Comparison of ENCODE assay signal across 9 cellular contexts in genomic region chr6:32867559-32868256, GRCh38. TPM values are rescaled to one million over a fixed set of nuclear protein-coding genes. Genes with fewer than 3 reads are reported as not detected.
DNase-seq lines count a peak whose midpoint lies in the region; FAIRE-seq and TF ChIP-seq lines count a peak whose summit lies in the region.
"Had no signal": no experiment of that assay in that cellular context is flagged by ENCODE, and none has a peak within 500 bp of the region (broad histone marks: within the 10 kb centered on the region; RNA-seq: fewer than 3 reads in every experiment).

No MANE protein-coding gene starts in this region.

- H3K4me1 ChIP-seq in endothelial cell of umbilical vein (ENCODE audit: control insufficient read depth, extremely low read depth, insufficient read depth, low read length), result no peaks in the 10 kb centered on the region

- no peak for TF ChIP-seq POLR2A in endothelial cell of umbilical vein (IDR thresholded peaks at IDR 0.05; ENCODE audit: low read depth, low read length)

- no peaks in the 10 kb centered on the region for H3K27me3 Mint-ChIP-seq in activated naive CD4-positive, alpha-beta T cell treated with anti-CD3 and anti-CD28 coated beads, Interleukin-2, amount 50 U/mL, for 24 hours
- H3K27me3 Mint-ChIP-seq in glutamatergic neuron (ENCODE audit: unreplicated experiment), result no peaks in the 10 kb centered on the region

- peaks cover 28% of the 10 kb centered on the region for H3F3A ChIP-seq in SU-DHL-6 (ENCODE audit: insufficient read depth)

- no peaks in the 10 kb centered on the region for H3K9me2 ChIP-seq in SU-DHL-6 (replicated peaks; ENCODE audit: insufficient read depth, low read length)

- H3K27me3 ChIP-seq in SU-DHL-6 (ENCODE audit: low read length) (no peaks in the 10 kb centered on the region), endothelial cell of umbilical vein (ENCODE audit: control insufficient read depth in 2 of 2, insufficient read depth in 2 of 2, low read length in 2 of 2) (peaks cover 33 to 58% of the 10 kb centered on the region in 2 experiments)

- BruUV-seq in endothelial cell of umbilical vein (replicated peaks; lab: Mats Ljungman, UMichigan), result no TSS peak

- H3K4me3 Mint-ChIP-seq in activated naive CD4-positive, alpha-beta T cell treated with anti-CD3 and anti-CD28 coated beads, Interleukin-2, amount 50 U/mL, for 24 hours, result peak overlapping the region; percentile 30
- H3K4me3 Mint-ChIP-seq in glutamatergic neuron (ENCODE audit: unreplicated experiment), result no peak overlapping the region

- dilution Hi-C loops in endothelial cell of umbilical vein (cut with MboI; ENCODE audit: extremely low pct_ligation_motif_present, low sequenced_read_pairs), result no loop called here

- CTCF ChIA-PET in endothelial cell of umbilical vein (lab: Charles Lee), result interaction anchor here (0.5 to 6.1 kb wide), 82 partner anchors 11 to 916 kb away, joined by 3 to 397 read pairs (median 5); partner anchors contain the start of genes DXO, HLA-DMA, HLA-DPB1 and PSMB8

- no peak for FAIRE-seq in endothelial cell of umbilical vein (lab: Jason Lieb, UNC)
- FAIRE-seq: HTR-8/SVneo had no signal

- H3K9me3 ChIP-seq in SU-DHL-6 (ENCODE audit: insufficient read depth, low read length) (no peaks in the 10 kb centered on the region), endothelial cell of umbilical vein (replicated peaks; ENCODE audit: control insufficient read depth, insufficient read depth, low read length) (no peaks in the 10 kb centered on the region)

- no peaks in the 10 kb centered on the region for H3K9me1 ChIP-seq in endothelial cell of umbilical vein (replicated peaks; ENCODE audit: control insufficient read depth, extremely low read depth, insufficient read depth, low read length)

- peak overlapping the region; percentile 20 for H3K4me2 ChIP-seq in SU-DHL-6 (ENCODE audit: low read depth, low read length, poor library complexity, severe bottlenecking)
- H3K4me2 ChIP-seq in endothelial cell of umbilical vein (ENCODE audit: insufficient read depth, low read length), result no peak overlapping the region

- intact Hi-C loops in endothelial cell of umbilical vein (cut with micrococcal nuclease), result loop anchor here (1.0 to 10.0 kb wide), 7 partner anchors 29 to 453 kb away; partner anchors contain the start of gene TAP2

- H3K27ac ChIP-seq in SU-DHL-6 (ENCODE audit: low read depth, low read length), result peak overlapping the region; percentile 40
- H3K27ac ChIP-seq in endothelial cell of umbilical vein (ENCODE audit: insufficient read depth, low read depth, low read length), result no peak overlapping the region

- H3K79me2 ChIP-seq in SU-DHL-6 (ENCODE audit: insufficient read depth, low read length) (no peaks in the 10 kb centered on the region), endothelial cell of umbilical vein (ENCODE audit: control insufficient read depth, insufficient read depth, low read length) (no peaks in the 10 kb centered on the region)

- peak overlapping the region; percentile 80 for H2AFZ ChIP-seq in SU-DHL-6 (ENCODE audit: low read depth, low read length, severe bottlenecking)
- no peak overlapping the region for H2AFZ ChIP-seq in endothelial cell of umbilical vein (ENCODE audit: low read depth, low read length)

- H4K20me1 ChIP-seq in SU-DHL-6 (ENCODE audit: low read depth, low read length) (no peaks in the 10 kb centered on the region), endothelial cell of umbilical vein (replicated peaks; ENCODE audit: control insufficient read depth, extremely low read depth, insufficient read depth, low read length) (no peaks in the 10 kb centered on the region)

- H3K4me1 Mint-ChIP-seq in activated naive CD4-positive, alpha-beta T cell treated with anti-CD3 and anti-CD28 coated beads, Interleukin-2, amount 50 U/mL, for 24 hours, result peaks cover 40% of the 10 kb centered on the region
- no peaks in the 10 kb centered on the region for H3K4me1 Mint-ChIP-seq in glutamatergic neuron (ENCODE audit: low read depth, unreplicated experiment)

- no peaks in the 10 kb centered on the region for H3K36me3 Mint-ChIP-seq in activated naive CD4-positive, alpha-beta T cell treated with anti-CD3 and anti-CD28 coated beads, Interleukin-2, amount 50 U/mL, for 24 hours
- H3K36me3 Mint-ChIP-seq in glutamatergic neuron (ENCODE audit: unreplicated experiment), result no peaks in the 10 kb centered on the region

- H3K36me3 ChIP-seq in SU-DHL-6 (ENCODE audit: low read length), result no peaks in the 10 kb centered on the region
- no peaks in the 10 kb centered on the region for H3K36me3 ChIP-seq in endothelial cell of umbilical vein (ENCODE audit: control insufficient read depth in 2 of 2, extremely low read depth in 1 of 2, insufficient read depth in 2 of 2, low read length in 2 of 2)

- DNase-seq in activated naive CD4-positive, alpha-beta T cell treated with Interleukin-2 at 50 U/mL for 16 hours, result no peak
- DNase-seq in endothelial cell of umbilical vein (ENCODE audit: low read depth, low spot score) (no peak), NCI-H526 treated with DMSO at 0.1 percent for 48 hours (lab: John Stamatoyannopoulos, UW) (no peak), AML-193 (lab: John Stamatoyannopoulos, UW) (no peak), dedifferentiated amniotic fluid mesenchymal stem cell (ENCODE audit: extremely low spot score) (no peak), glutamatergic neuron (no peak)

- no peak overlapping the region for H3K4me3 ChIP-seq in SU-DHL-6 (ENCODE audit: insufficient read depth, low read length, poor library complexity, severe bottlenecking)
- H3K4me3 ChIP-seq in endothelial cell of umbilical vein (replicated peaks in 1 of 3; ENCODE audit: insufficient read depth in 1 of 3, low read depth in 1 of 3, low read length in 3 of 3), result no peak overlapping the region

- POLR2A ChIA-PET in endothelial cell of umbilical vein (lab: Charles Lee), result interaction anchor here (0.8 to 1.1 kb wide), 3 partner anchors 29 to 117 kb away, joined by 4 to 8 read pairs (median 4); partner anchors contain the start of gene TAP2

- no peak for TF ChIP-seq CTCF in SU-DHL-6 (IDR thresholded peaks at IDR 0.05; ENCODE audit: insufficient read depth, low read length, poor library complexity, severe bottlenecking)
- no peak for TF ChIP-seq CTCF in endothelial cell of umbilical vein (IDR thresholded peaks at IDR 0.05; ENCODE audit: extremely low read depth in 1 of 2, insufficient read depth in 1 of 2, low read depth in 1 of 2, low read length in 2 of 2)
- TF ChIP-seq CTCF in glutamatergic neuron (IDR thresholded peaks at IDR 0.05; ENCODE audit: partially characterized antibody, unreplicated experiment), result no peak

- peak overlapping the region; percentile 90 for H3K27ac Mint-ChIP-seq in activated naive CD4-positive, alpha-beta T cell treated with anti-CD3 and anti-CD28 coated beads, Interleukin-2, amount 50 U/mL, for 24 hours
- no peak overlapping the region for H3K27ac Mint-ChIP-seq in glutamatergic neuron (ENCODE audit: unreplicated experiment)

- H3K9me3 Mint-ChIP-seq in activated naive CD4-positive, alpha-beta T cell treated with anti-CD3 and anti-CD28 coated beads, Interleukin-2, amount 50 U/mL, for 24 hours, result no peaks in the 10 kb centered on the region
- H3K9me3 Mint-ChIP-seq in glutamatergic neuron (ENCODE audit: unreplicated experiment), result no peaks in the 10 kb centered on the region

- peak overlapping the region; percentile 22 for H3K9ac ChIP-seq in SU-DHL-6 (ENCODE audit: low read length)
- H3K9ac ChIP-seq in endothelial cell of umbilical vein (replicated peaks; ENCODE audit: extremely low read depth, insufficient read depth, low read length), result no peak overlapping the region

RNA-seq across cellular contexts. Expression of gene PSMB9, which starts 13.7 kb away (rescaled TPM):
- total RNA-seq in endothelial cell of umbilical vein, result 2.7 and 6.3 TPM in 2 replicates
- 6.3 and 6.4 TPM in 2 replicates for polyA plus RNA-seq in endothelial cell of umbilical vein
- 4.5 and 5.0 TPM in 2 replicates for polyA plus RNA-seq in endothelial cell of umbilical vein (2011; cell fraction: cytosol; rRNA removed)
- 1.0 and 1.7 TPM in 2 replicates for polyA plus RNA-seq in endothelial cell of umbilical vein (2011; cell fraction: nucleus; rRNA removed)
- polyA plus RNA-seq in endothelial cell of umbilical vein (2012), result 5.1 and 8.4 TPM in 2 replicates
- polyA minus RNA-seq in endothelial cell of umbilical vein, result 2.1 and 4.6 TPM in 2 replicates
- 11.1 TPM for polyA minus RNA-seq in endothelial cell of umbilical vein (2011; cell fraction: cytosol; rRNA and poly(A)+ RNA removed)
- not detected in 2 replicates for polyA minus RNA-seq in endothelial cell of umbilical vein (2011; cell fraction: nucleus; rRNA and poly(A)+ RNA removed)
- total RNA-seq in glutamatergic neuron (ENCODE audit: unreplicated experiment), result not detected

RNA-seq across cellular contexts. Expression of gene TAP1, which starts 14.2 kb away (rescaled TPM):
- 18.8 and 25.9 TPM in 2 replicates for total RNA-seq in endothelial cell of umbilical vein
- polyA plus RNA-seq in endothelial cell of umbilical vein, result 15.6 and 17.2 TPM in 2 replicates
- 14.7 and 16.3 TPM in 2 replicates for polyA plus RNA-seq in endothelial cell of umbilical vein (2011; cell fraction: cytosol; rRNA removed)
- polyA plus RNA-seq in endothelial cell of umbilical vein (2011; cell fraction: nucleus; rRNA removed), result 13.8 TPM in 2 replicates
- polyA plus RNA-seq in endothelial cell of umbilical vein (2012), result 31.2 and 34.9 TPM in 2 replicates
- 21.4 and 23.8 TPM in 2 replicates for polyA minus RNA-seq in endothelial cell of umbilical vein
- 36.5 TPM for polyA minus RNA-seq in endothelial cell of umbilical vein (2011; cell fraction: cytosol; rRNA and poly(A)+ RNA removed)
- polyA minus RNA-seq in endothelial cell of umbilical vein (2011; cell fraction: nucleus; rRNA and poly(A)+ RNA removed), result 3.1 and 4.5 TPM in 2 replicates
- total RNA-seq in glutamatergic neuron (ENCODE audit: unreplicated experiment), result 0.25 TPM

RNA-seq across cellular contexts. Expression of gene PSMB8, which starts 23.9 kb away (rescaled TPM):
- 25.7 and 40.1 TPM in 2 replicates for total RNA-seq in endothelial cell of umbilical vein
- 41.3 and 49.4 TPM in 2 replicates for polyA plus RNA-seq in endothelial cell of umbilical vein
- 37.0 and 39.6 TPM in 2 replicates for polyA plus RNA-seq in endothelial cell of umbilical vein (2011; cell fraction: cytosol; rRNA removed)
- 20.6 and 22.3 TPM in 2 replicates for polyA plus RNA-seq in endothelial cell of umbilical vein (2011; cell fraction: nucleus; rRNA removed)
- polyA plus RNA-seq in endothelial cell of umbilical vein (2012), result 36.6 and 45.7 TPM in 2 replicates
- polyA minus RNA-seq in endothelial cell of umbilical vein, result 17.2 and 20.8 TPM in 2 replicates
- polyA minus RNA-seq in endothelial cell of umbilical vein (2011; cell fraction: cytosol; rRNA and poly(A)+ RNA removed), result 32.6 TPM
- 2.9 and 3.8 TPM in 2 replicates for polyA minus RNA-seq in endothelial cell of umbilical vein (2011; cell fraction: nucleus; rRNA and poly(A)+ RNA removed)
- not detected for total RNA-seq in glutamatergic neuron (ENCODE audit: unreplicated experiment)

RNA-seq across cellular contexts. Expression of gene TAP2, which starts 29.2 kb away (rescaled TPM):
- 49.7 and 57.8 TPM in 2 replicates for total RNA-seq in endothelial cell of umbilical vein
- polyA plus RNA-seq in endothelial cell of umbilical vein, result 14.1 and 18.4 TPM in 2 replicates
- polyA plus RNA-seq in endothelial cell of umbilical vein (2011; cell fraction: cytosol; rRNA removed), result 14.8 and 16.1 TPM in 2 replicates
- 36.5 and 42.1 TPM in 2 replicates for polyA plus RNA-seq in endothelial cell of umbilical vein (2011; cell fraction: nucleus; rRNA removed)
- 25.4 and 27.9 TPM in 2 replicates for polyA plus RNA-seq in endothelial cell of umbilical vein (2012)
- polyA minus RNA-seq in endothelial cell of umbilical vein, result 40.5 and 59.8 TPM in 2 replicates
- 30.3 TPM for polyA minus RNA-seq in endothelial cell of umbilical vein (2011; cell fraction: cytosol; rRNA and poly(A)+ RNA removed)
- polyA minus RNA-seq in endothelial cell of umbilical vein (2011; cell fraction: nucleus; rRNA and poly(A)+ RNA removed), result 18.7 and 22.6 TPM in 2 replicates
- total RNA-seq in glutamatergic neuron (ENCODE audit: unreplicated experiment), result 1.9 TPM

RNA-seq across cellular contexts. Expression of gene HLA-DOB, which starts 50.9 kb away (rescaled TPM):
- total RNA-seq in endothelial cell of umbilical vein, result 0.44 and 0.46 TPM in 2 replicates
- 0.10 and 0.54 TPM in 2 replicates for polyA plus RNA-seq in endothelial cell of umbilical vein
- 0.08 TPM in 1 of 2 replicates, not detected in the other for polyA plus RNA-seq in endothelial cell of umbilical vein (2011; cell fraction: cytosol; rRNA removed)
- 3.1 TPM in 2 replicates for polyA plus RNA-seq in endothelial cell of umbilical vein (2011; cell fraction: nucleus; rRNA removed)
- 0.26 and 0.28 TPM in 2 replicates for polyA plus RNA-seq in endothelial cell of umbilical vein (2012)
- polyA minus RNA-seq in endothelial cell of umbilical vein, result 0.36 and 0.70 TPM in 2 replicates
- polyA minus RNA-seq in endothelial cell of umbilical vein (2011; cell fraction: cytosol; rRNA and poly(A)+ RNA removed), result not detected
- polyA minus RNA-seq in endothelial cell of umbilical vein (2011; cell fraction: nucleus; rRNA and poly(A)+ RNA removed), result 0.48 and 0.63 TPM in 2 replicates
- not detected for total RNA-seq in glutamatergic neuron (ENCODE audit: unreplicated experiment)

Comparison
In these comparisons a context has a peak if more than half of its experiments do, and no peak if none do; other contexts are left out.
1. RNA of gene TAP1, which starts 14.2 kb away (total RNA-seq): 18.8 to 25.9 TPM in endothelial cell of umbilical vein; 0.25 TPM in glutamatergic neuron (single experiment); every median in the first group is over 10 times any median in the second.
2. RNA of gene PSMB8, which starts 23.9 kb away (total RNA-seq): 25.7 to 40.1 TPM in endothelial cell of umbilical vein; not detected in glutamatergic neuron (single experiment); every median in the first group is over 10 times any median in the second.